ENCODE assay signal across 16 cellular contexts in the genomic region with DNA sequence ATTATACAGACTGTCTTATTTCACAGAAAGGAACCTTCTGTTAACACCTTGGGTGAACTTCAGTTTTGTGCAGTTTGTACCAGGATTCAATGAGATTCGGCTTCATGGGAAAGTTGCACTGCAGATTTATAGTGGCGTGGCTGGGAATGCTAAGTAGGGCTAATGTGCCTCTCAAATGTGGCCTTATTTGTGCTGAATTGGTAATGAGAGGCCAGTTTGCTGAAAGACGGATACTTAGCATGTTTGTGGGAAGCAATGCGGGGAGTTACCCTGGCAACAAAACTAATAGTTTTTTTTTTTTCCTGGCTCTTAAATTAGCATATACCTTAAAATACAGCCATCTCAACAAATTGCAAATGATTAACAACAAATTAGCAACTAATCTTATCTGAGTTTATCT. TPM values are rescaled to one million over a fixed set of nuclear protein-coding genes. Genes with fewer than 3 reads are reported as not detected.
A peak's percentile ranks its signal among the peaks of the same experiment; 100 is the strongest.
DNase-seq lines count a peak whose midpoint lies in the region; ATAC-seq, FAIRE-seq and TF ChIP-seq lines count a peak whose summit lies in the region.
"Had no signal": no experiment of that assay in that cellular context is flagged by ENCODE, and none has a peak within 500 bp of the region (broad histone marks: within the 10 kb centered on the region; RNA-seq: fewer than 3 reads in every experiment).

No MANE protein-coding gene starts in this region.

- DNase-seq in A549 (ENCODE audit: low read depth in 1 of 2, low spot score in 1 of 2): no peak
- DNase-seq in astrocyte (ENCODE audit: low read depth): peak; percentile 59
- peak; percentile 24 for DNase-seq in globus pallidus (ENCODE audit: low spot score)
- DNase-seq in pons (ENCODE audit: low spot score): peak; percentile 40
- DNase-seq in pancreas: no peak
- DNase-seq in sciatic nerve (ENCODE audit: low spot score): no peak
- no peak for DNase-seq in GM13977 (ENCODE audit: low spot score)
- DNase-seq: DMS 273 treated with DMSO at 0.1 percent for 48 hours, H7, NCI-H1048, NCI-H146, NCI-H2081, NCI-H748 treated with DMSO at 0.1 percent for 48 hours had no signal

- H3K4me2 ChIP-seq in A549: no peak overlapping the region
- H3K4me2 ChIP-seq in astrocyte (ENCODE audit: low read length): no peak overlapping the region

- H3K9me3 ChIP-seq in A549: no peaks in the 10 kb centered on the region
- no peaks in the 10 kb centered on the region for H3K9me3 ChIP-seq in astrocyte (ENCODE audit: insufficient read depth, low read depth, low read length)
- no peaks in the 10 kb centered on the region for H3K9me3 ChIP-seq in pancreas

- in situ Hi-C loops in GM13977 (cut with MboI; ENCODE audit: low pct_unique_long_range_greater_than_20kb, low sequenced_read_pairs, unreplicated experiment): no loop called here

- peaks cover 24% of the 10 kb centered on the region for H3K79me2 ChIP-seq in astrocyte (ENCODE audit: insufficient read depth, low read length)

- FAIRE-seq in A549 (lab: Jason Lieb, UNC) (peak; percentile 13), astrocyte (lab: Jason Lieb, UNC) (no peak), pancreas (lab: Jason Lieb, UNC) (no peak)
- FAIRE-seq: A204.1 had no signal

- H3K4me3 ChIP-seq in A549 (no peak overlapping the region), astrocyte (ENCODE audit: insufficient read depth, low read depth, low read length) (no peak overlapping the region), pancreas (no peak overlapping the region)

- no peak overlapping the region for H3K4me3 Mint-ChIP-seq in astrocyte (ENCODE audit: unreplicated experiment)

- H3K27ac ChIP-seq in A549 (no peak overlapping the region), astrocyte (ENCODE audit: low read depth, low read length) (no peak overlapping the region), pancreas (no peak overlapping the region)

- TF ChIP-seq POLR2A in A549 (IDR thresholded peaks at IDR 0.05; ENCODE audit: low read length): no peak

- H3K36me3 Mint-ChIP-seq in astrocyte (ENCODE audit: low read depth, unreplicated experiment): peaks cover 3% of the 10 kb centered on the region

- no peak for TF ChIP-seq RAD21 in A549 (conservative IDR thresholded peaks at IDR 0.05 in 1 of 2, IDR thresholded peaks at IDR 0.05 in 1 of 2)

- H3K9ac ChIP-seq in astrocyte (ENCODE audit: low read length): no peak overlapping the region

- TF ChIP-seq EP300 in A549 (IDR thresholded peaks at IDR 0.05): no peak

- no peak overlapping the region for H3K27ac Mint-ChIP-seq in astrocyte (ENCODE audit: unreplicated experiment)

- intact Hi-C loops in pancreas (cut with DNase I): no loop called here
- intact Hi-C loops in sciatic nerve (cut with DNase I): no loop called here

- H2AFZ ChIP-seq in astrocyte (ENCODE audit: low read depth, low read length): no peak overlapping the region

- POLR2A ChIA-PET in A549 (lab: Yijun Ruan, JAX): no interaction called here

- peaks cover 13% of the 10 kb centered on the region for H4K20me1 ChIP-seq in astrocyte (ENCODE audit: insufficient read depth, low read length)

- TF ChIP-seq CTCF in A549 (IDR thresholded peaks at IDR 0.05): no peak
- no peak for TF ChIP-seq CTCF in astrocyte (IDR thresholded peaks at IDR 0.05; ENCODE audit: insufficient read depth, low read depth, low read length)
- no peak for TF ChIP-seq CTCF in pancreas (IDR thresholded peaks at IDR 0.05)
- no peak for TF ChIP-seq CTCF in GM13977 (IDR thresholded peaks at IDR 0.05; ENCODE audit: extremely low read depth, insufficient read depth, missing control alignments)

- H3K36me3 ChIP-seq in astrocyte (ENCODE audit: insufficient read depth, low read length) (no peaks in the 10 kb centered on the region), pancreas (no peaks in the 10 kb centered on the region)

- no peaks in the 10 kb centered on the region for H3K27me3 ChIP-seq in astrocyte (ENCODE audit: insufficient read depth, low read length)
- no peaks in the 10 kb centered on the region for H3K27me3 ChIP-seq in pancreas

- H3K4me1 ChIP-seq in A549 (peaks cover 13% of the 10 kb centered on the region), astrocyte (ENCODE audit: insufficient read depth, low read length) (no peaks in the 10 kb centered on the region), pancreas (no peaks in the 10 kb centered on the region)

- 94% methylated on average over 4 of the region's 4 CpGs for WGBS in A549 (ENCODE audit: missing lambda C conversion rate)
- 98 to 99% methylated on average over 4 of the region's 4 CpGs for WGBS in pancreas, 2 donors

- ATAC-seq in A549: no peak
- no peak for ATAC-seq in pancreas
- ATAC-seq in sciatic nerve: no peak
- ATAC-seq in GM18520 (IDR thresholded peaks at IDR 0.05; ENCODE audit: unreplicated experiment): no peak
- ATAC-seq: Panc1 had no signal

- CTCF ChIA-PET in A549 (lab: Yijun Ruan, JAX): interaction anchor here (0.8 to 2.1 kb wide), 3 partner anchors 10 to 183 kb away, joined by 4 to 8 read pairs (median 5); partner anchors contain the start of gene CEMIP

- H3K9me3 Mint-ChIP-seq in astrocyte (ENCODE audit: unreplicated experiment): peaks cover 2% of the 10 kb centered on the region

- no peaks in the 10 kb centered on the region for H3K27me3 Mint-ChIP-seq in astrocyte (ENCODE audit: low read depth, unreplicated experiment)

- H3K4me1 Mint-ChIP-seq in astrocyte (ENCODE audit: low read depth, unreplicated experiment): no peaks in the 10 kb centered on the region

TF ChIP-seq in A549, 52 proteins besides CTCF, POLR2A, EP300 and RAD21 (continues in another document):
- TF ChIP-seq GATA3 (IDR thresholded peaks at IDR 0.05; ENCODE audit: borderline replicate concordance): no peak
- no peak for TF ChIP-seq HES2 (IDR thresholded peaks at IDR 0.05)
- TF ChIP-seq RFX5 (IDR thresholded peaks at IDR 0.05): no peak
- no peak for TF ChIP-seq HDAC2 (IDR thresholded peaks at IDR 0.05)
- TF ChIP-seq CBX8 (IDR thresholded peaks at IDR 0.05): no peak
- no peak for TF ChIP-seq ESRRA (IDR thresholded peaks at IDR 0.05; ENCODE audit: borderline replicate concordance, low read length)
- no peak for TF ChIP-seq RARB (CRISPR knock-in tag; IDR thresholded peaks at IDR 0.05)
- no peak for TF ChIP-seq JUNB (IDR thresholded peaks at IDR 0.05)
- TF ChIP-seq REST (IDR thresholded peaks at IDR 0.05): no peak
- no peak for TF ChIP-seq ZFP36 (IDR thresholded peaks at IDR 0.05; ENCODE audit: borderline replicate concordance, partially characterized antibody)
- no peak for TF ChIP-seq SMC3 (IDR thresholded peaks at IDR 0.05)
- TF ChIP-seq, protein P1, sequence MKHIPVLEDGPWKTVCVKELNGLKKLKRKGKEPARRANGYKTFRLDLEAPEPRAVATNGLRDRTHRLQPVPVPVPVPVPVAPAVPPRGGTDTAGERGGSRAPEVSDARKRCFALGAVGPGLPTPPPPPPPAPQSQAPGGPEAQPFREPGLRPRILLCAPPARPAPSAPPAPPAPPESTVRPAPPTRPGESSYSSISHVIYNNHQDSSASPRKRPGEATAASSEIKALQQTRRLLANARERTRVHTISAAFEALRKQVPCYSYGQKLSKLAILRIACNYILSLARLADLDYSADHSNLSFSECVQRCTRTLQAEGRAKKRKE (CRISPR knock-in tag; IDR thresholded peaks at IDR 0.05; ENCODE audit: low read depth): no peak
- TF ChIP-seq KDM1A (IDR thresholded peaks at IDR 0.05; ENCODE audit: low read depth): no peak
- no peak for TF ChIP-seq ZSCAN20 (CRISPR knock-in tag; IDR thresholded peaks at IDR 0.05)

RNA-seq across cellular contexts. Expression of gene CEMIP, which starts 28.6 kb away (rescaled TPM):
- polyA plus RNA-seq in A549 (2011; rRNA removed) (0.84 and 1.1 TPM in 2 replicates), A549 (2017; fragmentation: RNase III; extraction: RNeasy Plus Mini Kit Qiagen cat#74134 plus additional on column Dnase treatment) (0.32 to 0.75 TPM (median 0.54 TPM) in 3 replicates), pancreas (under 1 TPM; 0.07 to 0.11 TPM)
- 0.05 and 0.22 TPM in 2 replicates for polyA plus RNA-seq in A549 (2012; cell fraction: cytosol; rRNA removed)
- polyA plus RNA-seq in A549 (2012; cell fraction: nucleus; rRNA removed): 0.11 and 0.16 TPM in 2 replicates
- 2.0 and 2.4 TPM in 2 replicates for polyA minus RNA-seq in A549 (2011; rRNA and poly(A)+ RNA removed)
- total RNA-seq in astrocyte (3.6 and 5.5 TPM in 2 replicates), pancreas (under 1 TPM in 5 of 6 donors, not detected in 1; 0.09 to 0.41 (median 0.23) TPM), sciatic nerve (9.9 TPM)

RNA-seq across cellular contexts. Expression of gene ABHD17C, which starts 55.5 kb away (rescaled TPM):
- polyA plus RNA-seq in A549 (2011; rRNA removed) (23.7 and 24.9 TPM in 2 replicates), A549 (2017; fragmentation: RNase III; extraction: RNeasy Plus Mini Kit Qiagen cat#74134 plus additional on column Dnase treatment) (13.8 to 15.2 TPM (median 14.0 TPM) in 3 replicates), pancreas (1 to 10 TPM; 2.0 to 2.9 TPM)
- polyA plus RNA-seq in A549 (2012; cell fraction: cytosol; rRNA removed): 11.6 and 16.6 TPM in 2 replicates
- polyA plus RNA-seq in A549 (2012; cell fraction: nucleus; rRNA removed): 7.9 and 9.4 TPM in 2 replicates
- polyA minus RNA-seq in A549 (2011; rRNA and poly(A)+ RNA removed): 21.2 and 26.1 TPM in 2 replicates
- total RNA-seq in astrocyte (9.5 and 10.2 TPM in 2 replicates), pancreas (1 to 10 TPM; 3.2 to 7.9 (median 5.5) TPM), sciatic nerve (3.8 TPM)

Comparison
In these comparisons a context has a peak if more than half of its experiments do, and no peak if none do; other contexts are left out.
1. DNase-seq: peak in astrocyte (single experiment), globus pallidus (single experiment) and pons (single experiment); none in A549 (0 of 2), pancreas (0 of 6), sciatic nerve (single experiment) and GM13977 (single experiment).